In genomic region chr6:34671801-34672656, GRCh38 we compare ENCODE assay signal across 8 cellular contexts. TPM values are rescaled to one million over a fixed set of nuclear protein-coding genes. Genes with fewer than 3 reads are reported as not detected.
DNase-seq lines count a peak whose midpoint lies in the region; ATAC-seq and TF ChIP-seq lines count a peak whose summit lies in the region.

No MANE protein-coding gene starts in this region.

- peak overlapping the region; percentile 85 for H3K27ac ChIP-seq in KMS-11

- no peaks in the 10 kb centered on the region for H3K27me3 Mint-ChIP-seq in Caco-2 (ENCODE audit: insufficient read depth, unreplicated experiment)
- H3K27me3 Mint-ChIP-seq in activated CD8-positive, alpha-beta T cell treated with anti-CD3 and anti-CD28 coated beads for 36 hours, result no peaks in the 10 kb centered on the region

- H3K36me3 ChIP-seq in Caco-2 (ENCODE audit: control insufficient read depth, insufficient read depth, low read length) (no peaks in the 10 kb centered on the region), KMS-11 (ENCODE audit: insufficient read depth) (no peaks in the 10 kb centered on the region)

- H3K9me3 ChIP-seq in Caco-2, result no peaks in the 10 kb centered on the region

- TF ChIP-seq CTCF in Caco-2 (IDR thresholded peaks at IDR 0.05; ENCODE audit: insufficient read depth in 1 of 2, low read depth in 1 of 2, low read length in 1 of 2, severe bottlenecking in 1 of 2, unreplicated experiment in 1 of 2) (no peak), KMS-11 (conservative IDR thresholded peaks at IDR 0.05; ENCODE audit: low read depth, low read length) (no peak), fibroblast of the aortic adventitia (IDR thresholded peaks at IDR 0.05; ENCODE audit: insufficient read depth, low read length) (no peak)
- no peak for TF ChIP-seq CTCF in activated CD8-positive, alpha-beta T cell treated with anti-CD3 and anti-CD28 coated beads for 36 hours (IDR thresholded peaks at IDR 0.05)

- DNase-seq in Caco-2 (no peak), fibroblast of the aortic adventitia (ENCODE audit: low read depth) (peak; percentile 68), superior temporal gyrus (ENCODE audit: extremely low spot score) (no peak), HEK293T (ENCODE audit: extremely low spot score) (no peak)
- DNase-seq in activated CD8-positive, alpha-beta T cell treated with anti-CD3 and anti-CD28 coated beads for 36 hours, result peak; percentile 87
- DNase-seq in stimulated activated CD4-positive, alpha-beta T cell treated with anti-CD3 and anti-CD28 coated beads, Interleukin-4, amount 100 ng/mL, for 24 hours, result peak; percentile 79

- H3K4me1 ChIP-seq in Caco-2 (peaks cover 84% of the 10 kb centered on the region), KMS-11 (ENCODE audit: low read depth, poor library complexity, severe bottlenecking) (peaks cover 60% of the 10 kb centered on the region)

- BruUV-seq in Caco-2 (replicated peaks; lab: Mats Ljungman, UMichigan), result TSS peak; percentile 67

- peaks cover 95% of the 10 kb centered on the region for H3K79me2 ChIP-seq in KMS-11 (ENCODE audit: insufficient read depth, low read depth)

- H3K9me3 Mint-ChIP-seq in Caco-2 (ENCODE audit: unreplicated experiment), result no peaks in the 10 kb centered on the region
- no peaks in the 10 kb centered on the region for H3K9me3 Mint-ChIP-seq in activated CD8-positive, alpha-beta T cell treated with anti-CD3 and anti-CD28 coated beads for 36 hours

- H3K9ac ChIP-seq in KMS-11, result peak overlapping the region; percentile 50; the same call in 1 of the 2 replicates

- H4K20me1 ChIP-seq in KMS-11 (ENCODE audit: insufficient read depth), result no peaks in the 10 kb centered on the region

- H3K27me3 ChIP-seq in Caco-2 (replicated peaks; ENCODE audit: control insufficient read depth, insufficient read depth, low read length) (no peaks in the 10 kb centered on the region), KMS-11 (ENCODE audit: insufficient read depth, low read depth) (no peaks in the 10 kb centered on the region)

- H3K4me3 ChIP-seq in Caco-2 (ENCODE audit: low read depth, low read length) (no peak overlapping the region), KMS-11 (IDR thresholded peaks at IDR 0.05; ENCODE audit: insufficient read depth, low read depth, low read length) (no peak overlapping the region), fibroblast of the aortic adventitia (ENCODE audit: low read depth, low read length) (no peak overlapping the region)

- H3K27ac Mint-ChIP-seq in Caco-2 (ENCODE audit: unreplicated experiment), result peak overlapping the region; percentile 80
- peak overlapping the region; percentile 94 for H3K27ac Mint-ChIP-seq in activated CD8-positive, alpha-beta T cell treated with anti-CD3 and anti-CD28 coated beads for 36 hours

- CTCF ChIA-PET in Caco-2 (lab: Charles Lee), result no interaction called here
- CTCF ChIA-PET in activated CD8-positive, alpha-beta T cell treated with anti-CD3 and anti-CD28 coated beads for 36 hours (lab: Charles Lee), result interaction anchor here (0.7 to 4.0 kb wide), 7 partner anchors 11 to 213 kb away, joined by 3 to 17 read pairs (median 4); partner anchors contain the start of gene ILRUN
- CTCF ChIA-PET in HEK293T (lab: Yijun Ruan, JAX), result no interaction called here

- H3K4me2 ChIP-seq in KMS-11, result peak overlapping the region; percentile 52

- peaks cover 5% of the 10 kb centered on the region for H3K36me3 Mint-ChIP-seq in Caco-2 (ENCODE audit: insufficient read depth, unreplicated experiment)
- peaks cover 11% of the 10 kb centered on the region for H3K36me3 Mint-ChIP-seq in activated CD8-positive, alpha-beta T cell treated with anti-CD3 and anti-CD28 coated beads for 36 hours (ENCODE audit: low read depth)

- no peak overlapping the region for H3K4me3 Mint-ChIP-seq in Caco-2 (ENCODE audit: unreplicated experiment)
- H3K4me3 Mint-ChIP-seq in activated CD8-positive, alpha-beta T cell treated with anti-CD3 and anti-CD28 coated beads for 36 hours, result peak overlapping the region; percentile 55

- POLR2A ChIA-PET in Caco-2 (lab: Charles Lee), result interaction anchor here (0.5 to 0.6 kb wide), 3 partner anchors 73 to 802 kb away, joined by 3 to 5 read pairs (median 5); partner anchors contain the start of gene SNRPC
- POLR2A ChIA-PET in activated CD8-positive, alpha-beta T cell treated with anti-CD3 and anti-CD28 coated beads for 36 hours (lab: Charles Lee), result interaction anchor here (0.8 to 3.3 kb wide), 4 partner anchors 14 to 120 kb away, joined by 3 to 17 read pairs (median 8); partner anchors contain the start of genes BLTP3A and ILRUN
- POLR2A ChIA-PET in HEK293T (lab: Yijun Ruan, JAX), result no interaction called here

- intact Hi-C loops in Caco-2 (cut with micrococcal nuclease; ENCODE audit: unreplicated experiment), result loop anchor here (2.0 to 5.0 kb wide), 2 partner anchors 25 to 75 kb away; partner anchors contain the start of gene ILRUN
- intact Hi-C loops in activated CD8-positive, alpha-beta T cell treated with anti-CD3 and anti-CD28 coated beads for 36 hours (cut with micrococcal nuclease), result no loop called here

- H2AFZ ChIP-seq in KMS-11 (ENCODE audit: low read depth), result no peak overlapping the region

- peaks cover 42% of the 10 kb centered on the region for H3K4me1 Mint-ChIP-seq in Caco-2 (ENCODE audit: low read depth, unreplicated experiment)
- peaks cover 60% of the 10 kb centered on the region for H3K4me1 Mint-ChIP-seq in activated CD8-positive, alpha-beta T cell treated with anti-CD3 and anti-CD28 coated beads for 36 hours (ENCODE audit: low read depth)

- ATAC-seq in GM21515 (IDR thresholded peaks at IDR 0.05; ENCODE audit: unreplicated experiment), result peak; percentile 77
- ATAC-seq in activated CD8-positive, alpha-beta T cell treated with anti-CD3 and anti-CD28 coated beads for 36 hours, result peak; percentile 99

TF ChIP-seq in HEK293T, 16 proteins besides CTCF, POLR2A, EP300 and RAD21:
- TF ChIP-seq ZNF384 (IDR thresholded peaks at IDR 0.05) (no peak), SUZ12 (IDR thresholded peaks at IDR 0.05) (no peak), L3MBTL2 (conservative IDR thresholded peaks at IDR 0.05) (no peak), SP1 (IDR thresholded peaks at IDR 0.05) (no peak)
TF ChIP-seq in HEK293T: peak in this region for 0.

RNA-seq across cellular contexts. Expression of gene ILRUN, which starts 24.5 kb away (rescaled TPM):
- total RNA-seq in Caco-2 (2022) (92.1 and 95.9 TPM in 2 replicates), fibroblast of the aortic adventitia (ENCODE audit: low replicate concordance) (31.6 and 39.0 TPM in 2 replicates)
- 10 to 100 TPM; 45.3 to 51.8 TPM for total RNA-seq in activated CD8-positive, alpha-beta T cell treated with anti-CD3 and anti-CD28 coated beads for 36 hours

Comparison
In these comparisons a context has a peak if more than half of its experiments do, and no peak if none do; other contexts are left out.
1. DNase-seq: peak in activated CD8-positive, alpha-beta T cell treated with anti-CD3 and anti-CD28 coated beads for 36 hours (single experiment), fibroblast of the aortic adventitia (single experiment) and stimulated activated CD4-positive, alpha-beta T cell treated with anti-CD3 and anti-CD28 coated beads, Interleukin-4, amount 100 ng/mL, for 24 hours (single experiment); none in Caco-2 (0 of 2), superior temporal gyrus (single experiment) and HEK293T (single experiment).